Comparison of ENCODE assay signal across 19 cellular contexts in genomic region chr19:14408641-14409120, GRCh38. TPM values are rescaled to one million over a fixed set of nuclear protein-coding genes. Genes with fewer than 3 reads are reported as not detected.
DNase-seq lines count a peak whose midpoint lies in the region; ATAC-seq and TF ChIP-seq lines count a peak whose summit lies in the region.
"Had no signal": no experiment of that assay in that cellular context is flagged by ENCODE, and none has a peak within 500 bp of the region (broad histone marks: within the 10 kb centered on the region; RNA-seq: fewer than 3 reads in every experiment).

No MANE protein-coding gene starts in this region.

- no TSS peak for BruUV-seq in A673 (replicated peaks; lab: Mats Ljungman, UMichigan)

- H3K4me3 ChIP-seq in adrenal gland (no peak overlapping the region), A673 (ENCODE audit: low read depth, low read length, poor library complexity, severe bottlenecking) (no peak overlapping the region)
- H3K4me3 ChIP-seq: esophagus squamous epithelium, left lung, right lobe of liver had no signal

- H3K27ac Mint-ChIP-seq in activated CD4-positive, alpha-beta T cell treated with anti-CD3 and anti-CD28 coated beads for 36 hours = no peak overlapping the region
- H3K27ac Mint-ChIP-seq in IgD-negative memory B cell = peak overlapping the region; percentile 81 to 97 (median 95)
- H3K27ac Mint-ChIP-seq in natural killer cell treated with Interleukin-12 subunit alpha and Interleukin-12 subunit beta and Interleukin-15 and Interleukin-18, amount 100 ng/mL, for 72 hours = peak overlapping the region; percentile 78 to 80
- H3K27ac Mint-ChIP-seq: nephron progenitor cell had no signal

- peak; percentile 39 for DNase-seq in activated CD4-positive, alpha-beta T cell treated with anti-CD3 and anti-CD28 coated beads for 36 hours
- DNase-seq in activated CD4-positive, alpha-beta T cell treated with anti-CD3 and anti-CD28 coated beads, Interleukin-2, amount 50 U/mL, for 1 hour = no peak
- DNase-seq in adrenal gland (peak; percentile 52 to 90 (median 84)), A673 (ENCODE audit: low spot score) (no peak), NCI-H2171 (lab: John Stamatoyannopoulos, UW) (no peak), iPS-NIHi7 (ENCODE audit: extremely low spot score) (no peak)
- DNase-seq in natural killer cell treated with Interleukin-12 subunit alpha and Interleukin-12 subunit beta and Interleukin-15 and Interleukin-18, amount 100 ng/mL, for 72 hours (ENCODE audit: low spot score) = no peak
- DNase-seq: amygdala; cortex of kidney; esophagus squamous epithelium; GF-D8; left lung; NCI-H1436; nephron progenitor cell; right lobe of liver; SK-N-SH; stimulated activated naive CD8-positive, alpha-beta T cell treated with anti-CD3 and anti-CD28 coated beads, Interleukin-15, Interleukin-2, amounts not matched to agents 100 U/mL and 50 U/mL, for 24 hours had no signal

- TF ChIP-seq CTCF in adrenal gland (IDR thresholded peaks at IDR 0.05) (no peak), A673 (conservative IDR thresholded peaks at IDR 0.05; ENCODE audit: low read depth, low read length) (no peak)

- H3K9me3 ChIP-seq in adrenal gland (replicated peaks in 1 of 3) (no peaks in the 10 kb centered on the region), A673 (ENCODE audit: low read depth, low read length, poor library complexity, severe bottlenecking) (no peaks in the 10 kb centered on the region)
- H3K9me3 ChIP-seq: esophagus squamous epithelium, left lung, right lobe of liver, SK-N-SH had no signal

- no peak for TF ChIP-seq POLR2A in adrenal gland (IDR thresholded peaks at IDR 0.05)

- POLR2A ChIA-PET in activated CD4-positive, alpha-beta T cell treated with anti-CD3 and anti-CD28 coated beads for 36 hours (lab: Charles Lee) = interaction anchor here (0.9 kb wide), 1 partner anchor 8 kb away, joined by 5 read pairs; no protein-coding TSS in a partner anchor
- POLR2A ChIA-PET in A673 (lab: Charles Lee; ENCODE audit: low non-redundant PET) = no interaction called here

- ATAC-seq in activated CD4-positive, alpha-beta T cell treated with anti-CD3 and anti-CD28 coated beads for 36 hours = no peak
- no peak for ATAC-seq in natural killer cell treated with Interleukin-12 subunit alpha and Interleukin-12 subunit beta and Interleukin-15 and Interleukin-18, amount 100 ng/mL, for 72 hours
- ATAC-seq: left lung; stimulated activated naive CD8-positive, alpha-beta T cell treated with anti-CD3 and anti-CD28 coated beads, Interleukin-15, Interleukin-2, amounts not matched to agents 100 U/mL and 50 U/mL, for 24 hours had no signal

- peaks cover 16 to 38% of the 10 kb centered on the region in 2 donors for H3K4me1 ChIP-seq in adrenal gland (replicated peaks in 1 of 2)
- peaks cover 4% of the 10 kb centered on the region for H3K4me1 ChIP-seq in A673 (ENCODE audit: insufficient read depth, low read length, poor library complexity, severe bottlenecking)

- H3K27me3 ChIP-seq in adrenal gland (no peaks in the 10 kb centered on the region), A673 (replicated peaks; ENCODE audit: insufficient read depth, low read depth, low read length, poor library complexity) (no peaks in the 10 kb centered on the region)
- H3K27me3 ChIP-seq: esophagus squamous epithelium, left lung, right lobe of liver had no signal

- peaks cover 84% of the 10 kb centered on the region for H3K36me3 Mint-ChIP-seq in activated CD4-positive, alpha-beta T cell treated with anti-CD3 and anti-CD28 coated beads for 36 hours (ENCODE audit: low read depth)
- peaks cover 4% of the 10 kb centered on the region for H3K36me3 Mint-ChIP-seq in IgD-negative memory B cell
- H3K36me3 Mint-ChIP-seq in natural killer cell treated with Interleukin-12 subunit alpha and Interleukin-12 subunit beta and Interleukin-15 and Interleukin-18, amount 100 ng/mL, for 72 hours = peaks cover 5% of the 10 kb centered on the region

- 49 to 68% (median 59%) methylated on average over 10 to 15 of the region's 15 CpGs for WGBS in adrenal gland, 4 donors

- peaks cover 25% of the 10 kb centered on the region for H3K4me1 Mint-ChIP-seq in activated CD4-positive, alpha-beta T cell treated with anti-CD3 and anti-CD28 coated beads for 36 hours
- peaks cover 26 to 33% (median 30%) of the 10 kb centered on the region in 3 donors for H3K4me1 Mint-ChIP-seq in IgD-negative memory B cell
- H3K4me1 Mint-ChIP-seq in natural killer cell treated with Interleukin-12 subunit alpha and Interleukin-12 subunit beta and Interleukin-15 and Interleukin-18, amount 100 ng/mL, for 72 hours (ENCODE audit: low read depth in 2 of 2) = peaks cover 34 to 56% of the 10 kb centered on the region in 2 donors

- no peaks in the 10 kb centered on the region for H3K27me3 Mint-ChIP-seq in activated CD4-positive, alpha-beta T cell treated with anti-CD3 and anti-CD28 coated beads for 36 hours
- no peaks in the 10 kb centered on the region for H3K27me3 Mint-ChIP-seq in IgD-negative memory B cell
- H3K27me3 Mint-ChIP-seq in natural killer cell treated with Interleukin-12 subunit alpha and Interleukin-12 subunit beta and Interleukin-15 and Interleukin-18, amount 100 ng/mL, for 72 hours = no peaks in the 10 kb centered on the region

- no peaks in the 10 kb centered on the region for H3K9me3 Mint-ChIP-seq in activated CD4-positive, alpha-beta T cell treated with anti-CD3 and anti-CD28 coated beads for 36 hours (ENCODE audit: low read depth)
- H3K9me3 Mint-ChIP-seq in IgD-negative memory B cell = no peaks in the 10 kb centered on the region
- H3K9me3 Mint-ChIP-seq in natural killer cell treated with Interleukin-12 subunit alpha and Interleukin-12 subunit beta and Interleukin-15 and Interleukin-18, amount 100 ng/mL, for 72 hours = no peaks in the 10 kb centered on the region
- H3K9me3 Mint-ChIP-seq: nephron progenitor cell had no signal

- CTCF ChIA-PET in activated CD4-positive, alpha-beta T cell treated with anti-CD3 and anti-CD28 coated beads for 36 hours (lab: Charles Lee) = no interaction called here
- CTCF ChIA-PET in A673 (lab: Charles Lee) = no interaction called here

- intact Hi-C loops in activated CD4-positive, alpha-beta T cell treated with anti-CD3 and anti-CD28 coated beads for 36 hours (cut with DNase I, micrococcal nuclease) = loop anchor here in 1 of 2 experiments (5.0 kb wide), 1 partner anchor 211 kb away; no protein-coding TSS in a partner anchor
- intact Hi-C loops in adrenal gland (cut with DNase I) (no loop called here), A673 (cut with micrococcal nuclease; ENCODE audit: unreplicated experiment) (no loop called here)

- H3K27ac ChIP-seq in adrenal gland = peak overlapping the region; percentile 19 to 72 (median 57)
- H3K27ac ChIP-seq in A673 (ENCODE audit: low read depth, low read length, poor library complexity, severe bottlenecking) = no peak overlapping the region
- H3K27ac ChIP-seq: KMS-11, right lobe of liver had no signal

- peaks cover 0 to 74% of the 10 kb centered on the region in 2 donors for H3K36me3 ChIP-seq in adrenal gland (replicated peaks in 1 of 2)
- H3K36me3 ChIP-seq in A673 (ENCODE audit: insufficient read depth, low read length, poor library complexity, severe bottlenecking) = peaks cover 78% of the 10 kb centered on the region

- no peak overlapping the region for H3K4me3 Mint-ChIP-seq in activated CD4-positive, alpha-beta T cell treated with anti-CD3 and anti-CD28 coated beads for 36 hours
- H3K4me3 Mint-ChIP-seq in IgD-negative memory B cell = peak overlapping the region in 3 of 4 donors; percentile 39 to 87 (median 87)
- H3K4me3 Mint-ChIP-seq in natural killer cell treated with Interleukin-12 subunit alpha and Interleukin-12 subunit beta and Interleukin-15 and Interleukin-18, amount 100 ng/mL, for 72 hours = no peak overlapping the region
- H3K4me3 Mint-ChIP-seq: nephron progenitor cell had no signal

RNA-seq across cellular contexts. Expression of gene DDX39A, which starts 10.5 kb away (rescaled TPM):
- total RNA-seq in activated CD4-positive, alpha-beta T cell treated with anti-CD3 and anti-CD28 coated beads for 36 hours = 100 to 1,000 TPM; 168 to 185 TPM
- 169 TPM for polyA plus RNA-seq in IgD-negative memory B cell
- total RNA-seq in adrenal gland = 10 to 100 TPM; 30.7 to 60.7 (median 40.9) TPM
- 100 to 1,000 TPM in 2 of 3 donors, 10 to 100 TPM in 1; 26.7 to 262 (median 126) TPM for polyA plus RNA-seq in adrenal gland
- 100 to 1,000 TPM; 225 to 449 TPM for total RNA-seq in natural killer cell treated with Interleukin-12 subunit alpha and Interleukin-12 subunit beta and Interleukin-15 and Interleukin-18, amount 100 ng/mL, for 72 hours
- total RNA-seq in A673 (2021) = 190 and 223 TPM in 2 replicates

RNA-seq across cellular contexts. Expression of gene PKN1, which starts 24.4 kb away (rescaled TPM):
- 100 to 1,000 TPM; 173 to 176 TPM for total RNA-seq in activated CD4-positive, alpha-beta T cell treated with anti-CD3 and anti-CD28 coated beads for 36 hours
- 52.6 TPM for polyA plus RNA-seq in IgD-negative memory B cell
- 100 to 1,000 TPM in 7 of 8 donors, 10 to 100 TPM in 1; 97.5 to 184 (median 137) TPM for total RNA-seq in adrenal gland
- polyA plus RNA-seq in adrenal gland = 100 to 1,000 TPM in 2 of 3 donors, 10 to 100 TPM in 1; 27.5 to 209 (median 118) TPM
- total RNA-seq in natural killer cell treated with Interleukin-12 subunit alpha and Interleukin-12 subunit beta and Interleukin-15 and Interleukin-18, amount 100 ng/mL, for 72 hours = 100 to 1,000 TPM; 140 to 160 TPM
- total RNA-seq in A673 (2021) = 91.4 and 127 TPM in 2 replicates

RNA-seq across cellular contexts. Expression of gene ADGRE5, which starts 27.4 kb away (rescaled TPM):
- total RNA-seq in activated CD4-positive, alpha-beta T cell treated with anti-CD3 and anti-CD28 coated beads for 36 hours = 100 to 1,000 TPM; 207 to 232 TPM
- polyA plus RNA-seq in IgD-negative memory B cell (89.3 TPM), adrenal gland (10 to 100 TPM; 11.7 to 25.8 (median 15.9) TPM)
- total RNA-seq in adrenal gland (100 to 1,000 TPM in 1 of 8 donors, 10 to 100 TPM in 7; 26.8 to 103 (median 71.5) TPM), A673 (2021) (45.7 and 51.7 TPM in 2 replicates)
- 100 to 1,000 TPM; 348 to 798 TPM for total RNA-seq in natural killer cell treated with Interleukin-12 subunit alpha and Interleukin-12 subunit beta and Interleukin-15 and Interleukin-18, amount 100 ng/mL, for 72 hours

Comparison
In these comparisons a context has a peak if more than half of its experiments do, and no peak if none do; other contexts are left out.
1. DNase-seq: peak in activated CD4-positive, alpha-beta T cell treated with anti-CD3 and anti-CD28 coated beads for 36 hours (single experiment) and adrenal gland (7 of 7); none in activated CD4-positive, alpha-beta T cell treated with anti-CD3 and anti-CD28 coated beads, Interleukin-2, amount 50 U/mL, for 1 hour (single experiment), natural killer cell treated with Interleukin-12 subunit alpha and Interleukin-12 subunit beta and Interleukin-15 and Interleukin-18, amount 100 ng/mL, for 72 hours (single experiment), A673 (single experiment), NCI-H2171 (single experiment) and iPS-NIHi7 (single experiment).
2. H3K4me3 Mint-ChIP-seq: peak in IgD-negative memory B cell (3 of 4); none in activated CD4-positive, alpha-beta T cell treated with anti-CD3 and anti-CD28 coated beads for 36 hours (single experiment) and natural killer cell treated with Interleukin-12 subunit alpha and Interleukin-12 subunit beta and Interleukin-15 and Interleukin-18, amount 100 ng/mL, for 72 hours (single experiment).